ENCODE assay signal across 14 cellular contexts in genomic region chr7:28500143-28500542, GRCh38.
DNase-seq lines count a peak whose midpoint lies in the region; ATAC-seq, FAIRE-seq and TF ChIP-seq lines count a peak whose summit lies in the region.
"Had no signal": no experiment of that assay in that cellular context is flagged by ENCODE, and none has a peak within 500 bp of the region (broad histone marks: within the 10 kb centered on the region; RNA-seq: fewer than 3 reads in every experiment).

No MANE protein-coding gene starts in this region.

- peaks cover 13% of the 10 kb centered on the region for H3K4me1 ChIP-seq in Loucy (ENCODE audit: insufficient read depth, low read length, poor library complexity, severe bottlenecking)
- H3K4me1 ChIP-seq: A549, BE2C had no signal

- DNase-seq in GM18507 (ENCODE audit: extremely low spot score, insufficient read length, low read depth), result no peak
- DNase-seq in activated naive CD8-positive, alpha-beta T cell treated with anti-CD3 and anti-CD28 coated beads, Interleukin-2, amount 50 U/mL, for 24 hours, result peak; percentile 8
- DNase-seq in stimulated activated naive CD8-positive, alpha-beta T cell treated with anti-CD3 and anti-CD28 coated beads, Interleukin-15, amount 100 ng/mL, for 72 hours, result no peak
- DNase-seq in effector CD8-positive, alpha-beta T cell (lab: John Stamatoyannopoulos, UW), result no peak
- no peak for DNase-seq in NCI-H2196 (lab: John Stamatoyannopoulos, UW; ENCODE audit: unreplicated experiment)
- no peak for DNase-seq in germinal center (ENCODE audit: low spot score)
- DNase-seq: BE2C; Caco-2; CD8-positive, alpha-beta memory T cell; H7 had no signal

- H3K9ac ChIP-seq in Loucy (ENCODE audit: low read depth, low read length, poor library complexity, severe bottlenecking), result no peak overlapping the region

- peaks cover 2% of the 10 kb centered on the region for H3K4me1 Mint-ChIP-seq in activated naive CD8-positive, alpha-beta T cell treated with anti-CD3 and anti-CD28 coated beads, Interleukin-2, amount 50 U/mL, for 24 hours
- H3K4me1 Mint-ChIP-seq in stimulated activated naive CD8-positive, alpha-beta T cell treated with anti-CD3 and anti-CD28 coated beads, Interleukin-15, amount 100 ng/mL, for 72 hours, result no peaks in the 10 kb centered on the region
- H3K4me1 Mint-ChIP-seq: CD8-positive, alpha-beta memory T cell had no signal

- no peaks in the 10 kb centered on the region for H3K9me3 ChIP-seq in Loucy (ENCODE audit: insufficient read depth, low read depth, low read length)
- H3K9me3 ChIP-seq: A549, BE2C, Caco-2 had no signal

- no peak overlapping the region for H3K27ac Mint-ChIP-seq in activated naive CD8-positive, alpha-beta T cell treated with anti-CD3 and anti-CD28 coated beads, Interleukin-2, amount 50 U/mL, for 24 hours
- H3K27ac Mint-ChIP-seq in stimulated activated naive CD8-positive, alpha-beta T cell treated with anti-CD3 and anti-CD28 coated beads, Interleukin-15, amount 100 ng/mL, for 72 hours, result no peak overlapping the region
- H3K27ac Mint-ChIP-seq: CD8-positive, alpha-beta memory T cell; GM23338 had no signal

- H3K9me2 ChIP-seq in Loucy (replicated peaks; ENCODE audit: low read depth, low read length), result no peaks in the 10 kb centered on the region

- no peak overlapping the region for H2AFZ ChIP-seq in Loucy (ENCODE audit: low read length)
- H2AFZ ChIP-seq: GM23338 had no signal

- H3K4me3 Mint-ChIP-seq in activated naive CD8-positive, alpha-beta T cell treated with anti-CD3 and anti-CD28 coated beads, Interleukin-2, amount 50 U/mL, for 24 hours, result no peak overlapping the region
- H3K4me3 Mint-ChIP-seq in stimulated activated naive CD8-positive, alpha-beta T cell treated with anti-CD3 and anti-CD28 coated beads, Interleukin-15, amount 100 ng/mL, for 72 hours, result no peak overlapping the region
- H3K4me3 Mint-ChIP-seq: CD8-positive, alpha-beta memory T cell; GM23338 had no signal

- no peaks in the 10 kb centered on the region for H4K20me1 ChIP-seq in Loucy (ENCODE audit: insufficient read depth, low read length, poor library complexity, severe bottlenecking)

- H3K4me3 ChIP-seq in Loucy (ENCODE audit: low read length, poor library complexity, severe bottlenecking), result peak overlapping the region; percentile 5
- H3K4me3 ChIP-seq: A549, GM23338, K562 had no signal

- no peaks in the 10 kb centered on the region for H3K9me3 Mint-ChIP-seq in activated naive CD8-positive, alpha-beta T cell treated with anti-CD3 and anti-CD28 coated beads, Interleukin-2, amount 50 U/mL, for 24 hours
- no peaks in the 10 kb centered on the region for H3K9me3 Mint-ChIP-seq in stimulated activated naive CD8-positive, alpha-beta T cell treated with anti-CD3 and anti-CD28 coated beads, Interleukin-15, amount 100 ng/mL, for 72 hours
- H3K9me3 Mint-ChIP-seq: CD8-positive, alpha-beta memory T cell; GM23338 had no signal

- peaks cover 18% of the 10 kb centered on the region for H3K27me3 Mint-ChIP-seq in activated naive CD8-positive, alpha-beta T cell treated with anti-CD3 and anti-CD28 coated beads, Interleukin-2, amount 50 U/mL, for 24 hours
- H3K27me3 Mint-ChIP-seq in stimulated activated naive CD8-positive, alpha-beta T cell treated with anti-CD3 and anti-CD28 coated beads, Interleukin-15, amount 100 ng/mL, for 72 hours, result no peaks in the 10 kb centered on the region

- no peaks in the 10 kb centered on the region for H3K36me3 ChIP-seq in Loucy (ENCODE audit: insufficient read depth, low read length)
- H3K36me3 ChIP-seq: BE2C had no signal

- ATAC-seq in activated naive CD8-positive, alpha-beta T cell treated with anti-CD3 and anti-CD28 coated beads, Interleukin-2, amount 50 U/mL, for 24 hours, result no peak
- peak; percentile 55 for ATAC-seq in stimulated activated naive CD8-positive, alpha-beta T cell treated with anti-CD3 and anti-CD28 coated beads, Interleukin-15, amount 100 ng/mL, for 72 hours
- ATAC-seq: A549, GM23338, K562 had no signal

- no peaks in the 10 kb centered on the region for H3F3A ChIP-seq in Loucy (ENCODE audit: low read depth)

- H3K36me3 Mint-ChIP-seq in activated naive CD8-positive, alpha-beta T cell treated with anti-CD3 and anti-CD28 coated beads, Interleukin-2, amount 50 U/mL, for 24 hours (ENCODE audit: low read depth), result no peaks in the 10 kb centered on the region
- H3K36me3 Mint-ChIP-seq: CD8-positive, alpha-beta memory T cell had no signal

- TF ChIP-seq CTCF in Loucy (conservative IDR thresholded peaks at IDR 0.05; ENCODE audit: low read length), result no peak

- H3K4me2 ChIP-seq in Loucy (ENCODE audit: low read depth, low read length, poor library complexity, severe bottlenecking), result peak overlapping the region; percentile 44
- H3K4me2 ChIP-seq: A549, GM23338 had no signal

- H3K79me2 ChIP-seq in Loucy (ENCODE audit: insufficient read depth, low read length), result no peaks in the 10 kb centered on the region

- FAIRE-seq in GM18507 (lab: Jason Lieb, UNC), result peak; percentile 5
- FAIRE-seq: A549, K562 had no signal

- H3K27me3 ChIP-seq in Loucy (ENCODE audit: insufficient read depth, low read length, poor library complexity, severe bottlenecking), result no peaks in the 10 kb centered on the region
- H3K27me3 ChIP-seq: BE2C had no signal
